9 cellular contexts compared by ENCODE assay signal in genomic region chr14:77031680-77032482, GRCh38. TPM values are rescaled to one million over a fixed set of nuclear protein-coding genes. Genes with fewer than 3 reads are reported as not detected.
A peak's percentile ranks its signal among the peaks of the same experiment; 100 is the strongest.
DNase-seq lines count a peak whose midpoint lies in the region; ATAC-seq, FAIRE-seq and TF ChIP-seq lines count a peak whose summit lies in the region.
"Had no signal": no experiment of that assay in that cellular context is flagged by ENCODE, and none has a peak within 500 bp of the region (broad histone marks: within the 10 kb centered on the region; RNA-seq: fewer than 3 reads in every experiment).

No MANE protein-coding gene starts in this region.

- H3K36me3 ChIP-seq in CD8-positive, alpha-beta memory T cell (ENCODE audit: insufficient read depth, low read length): no peaks in the 10 kb centered on the region
- H3K36me3 ChIP-seq in PC-3 (ENCODE audit: low read depth, low read length) (no peaks in the 10 kb centered on the region), H1 (ENCODE audit: control insufficient read depth in 2 of 4, insufficient read depth in 4 of 4, low read length in 3 of 4) (no peaks in the 10 kb centered on the region)

- H4K91ac ChIP-seq in H1 (replicated peaks; ENCODE audit: insufficient read length, low read length): peak overlapping the region; percentile 9

- CTCF ChIA-PET in CD8-positive, alpha-beta memory T cell (lab: Charles Lee): interaction anchor here (0.8 to 2.2 kb wide), 10 partner anchors 10 to 118 kb away, joined by 3 to 11 read pairs (median 3); no protein-coding TSS in a partner anchor
- CTCF ChIA-PET in PC-3 (lab: Charles Lee): interaction anchor here (1.0 to 1.2 kb wide), 2 partner anchors 112 to 118 kb away, joined by 3 to 7 read pairs; no protein-coding TSS in a partner anchor
- CTCF ChIA-PET in H1 (lab: Charles Lee; ENCODE audit: partially characterized antibody): interaction anchor here (0.6 to 15.7 kb wide), 12 partner anchors 8 to 210 kb away, joined by 3 to 241 read pairs (median 4); no protein-coding TSS in a partner anchor

- peak overlapping the region; percentile 85 to 100 (median 98) for H3K27ac Mint-ChIP-seq in CD8-positive, alpha-beta memory T cell
- peak overlapping the region; percentile 92 for H3K27ac Mint-ChIP-seq in neural crest cell (ENCODE audit: unreplicated experiment)

- peak overlapping the region; percentile 98 for H3K18ac ChIP-seq in H1 (ENCODE audit: extremely low read depth, low read length)

- TF ChIP-seq RAD21 in H1 (IDR thresholded peaks at IDR 0.05 in 1 of 2, conservative IDR thresholded peaks at IDR 0.05 in 1 of 2; ENCODE audit: low read depth in 2 of 2, low read length in 2 of 2): no peak

- H3K36me3 Mint-ChIP-seq in CD8-positive, alpha-beta memory T cell: peaks cover 0 to 15% (median 2%) of the 10 kb centered on the region in 3 donors
- no peaks in the 10 kb centered on the region for H3K36me3 Mint-ChIP-seq in neural crest cell (ENCODE audit: low read depth)

- no peak for TF ChIP-seq CTCF in PC-3 (conservative IDR thresholded peaks at IDR 0.05; ENCODE audit: low read depth, low read length)
- no peak for TF ChIP-seq CTCF in H1 (IDR thresholded peaks at IDR 0.05; ENCODE audit: control extremely low read depth in 1 of 3, insufficient read depth in 1 of 3, low read depth in 1 of 3, low read length in 3 of 3)
- no peak for TF ChIP-seq CTCF in neural crest cell (conservative IDR thresholded peaks at IDR 0.05)

- no peak overlapping the region for H2AK5ac ChIP-seq in H1 (ENCODE audit: low read depth, low read length)

- WGBS in H1 (ENCODE audit: extremely low coverage in 1 of 2, insufficient coverage in 1 of 2, insufficient read length in 1 of 2, insufficient replicate concordance in 2 of 2, low coverage in 1 of 2, low lambda C conversion rate in 2 of 2, missing lambda C conversion rate in 1 of 2), 2 experiments: 57% methylated on average over 8 of the region's 9 CpGs; no CpG with 5 or more reads in 1 of the 2 experiments

- H3K23ac ChIP-seq in H1 (ENCODE audit: insufficient read length): no peak overlapping the region

- FAIRE-seq in H1 (lab: Jason Lieb, UNC): no peak
- FAIRE-seq: islet of Langerhans had no signal

- peak overlapping the region; percentile 97 for H2BK5ac ChIP-seq in H1 (ENCODE audit: low read depth, low read length)

- ATAC-seq in PC-3: no peak
- ATAC-seq in HG02798 (IDR thresholded peaks at IDR 0.05; ENCODE audit: poor library complexity, unreplicated experiment): no peak

- H2BK15ac ChIP-seq in H1 (ENCODE audit: low read length): no peak overlapping the region

- H3K4me3 ChIP-seq in CD8-positive, alpha-beta memory T cell (ENCODE audit: low read length): peak overlapping the region; percentile 78
- peak overlapping the region; percentile 67 for H3K4me3 ChIP-seq in PC-3 (ENCODE audit: low read length)
- H3K4me3 ChIP-seq in H1 (ENCODE audit: extremely low read depth in 1 of 4, insufficient read depth in 2 of 4, low read depth in 3 of 4, low read length in 4 of 4): peak overlapping the region in 2 of 4 experiments; percentile 51 to 60; a peak in 2 of 8 replicates

- peak overlapping the region; percentile 29 for H3K4ac ChIP-seq in H1 (replicated peaks; ENCODE audit: insufficient read length, low read depth, low read length)

- no TSS peak for BruUV-seq in PC-3 (replicated peaks; lab: Mats Ljungman, UMichigan)

- no peak overlapping the region for H3K27ac ChIP-seq in CD8-positive, alpha-beta memory T cell (ENCODE audit: low read depth, low read length)
- H3K27ac ChIP-seq in PC-3 (ENCODE audit: low read length): peak overlapping the region; percentile 97
- peak overlapping the region; percentile 92; the same call in 1 of the 2 replicates for H3K27ac ChIP-seq in H1 (ENCODE audit: low read depth, low read length)

- H3K9me3 ChIP-seq in CD8-positive, alpha-beta memory T cell (ENCODE audit: low read length): no peaks in the 10 kb centered on the region
- H3K9me3 ChIP-seq in PC-3 (ENCODE audit: low read length) (no peaks in the 10 kb centered on the region), H1 (ENCODE audit: insufficient read depth in 2 of 2, low read depth in 1 of 2, low read length in 1 of 2) (no peaks in the 10 kb centered on the region)

- no peak for TF ChIP-seq EP300 in H1 (IDR thresholded peaks at IDR 0.05; ENCODE audit: borderline replicate concordance in 1 of 2, low read depth in 2 of 2, low read length in 2 of 2)

- H3K4me1 Mint-ChIP-seq in CD8-positive, alpha-beta memory T cell: peaks cover 51 to 67% (median 63%) of the 10 kb centered on the region in 3 donors
- peaks cover 64% of the 10 kb centered on the region for H3K4me1 Mint-ChIP-seq in neural crest cell

- H3K4me3 Mint-ChIP-seq in CD8-positive, alpha-beta memory T cell: peak overlapping the region; percentile 90 to 98 (median 91)
- H3K4me3 Mint-ChIP-seq in neural crest cell: peak overlapping the region; percentile 89

- H3K56ac ChIP-seq in H1 (replicated peaks; ENCODE audit: insufficient read length, low read depth, low read length): no peak overlapping the region

- H3F3A ChIP-seq in PC-3 (ENCODE audit: low read length, unreplicated experiment): peaks cover 17% of the 10 kb centered on the region

- no peak for TF ChIP-seq POLR2A in H1 (IDR thresholded peaks at IDR 0.05; ENCODE audit: control extremely low read depth in 1 of 2, low read depth in 2 of 2, low read length in 2 of 2)

- POLR2A ChIA-PET in CD8-positive, alpha-beta memory T cell (lab: Charles Lee): interaction anchor here (0.6 to 1.9 kb wide), 4 partner anchors 8 to 78 kb away, joined by 3 to 6 read pairs (median 5); no protein-coding TSS in a partner anchor
- POLR2A ChIA-PET in PC-3 (lab: Charles Lee; ENCODE audit: unreplicated experiment): interaction anchor here (0.6 to 1.4 kb wide), 2 partner anchors 9 to 18 kb away, joined by 3 to 6 read pairs; no protein-coding TSS in a partner anchor
- POLR2A ChIA-PET in H1 (lab: Charles Lee; ENCODE audit: partially characterized antibody): interaction anchor here (0.6 to 4.3 kb wide), 14 partner anchors 8 to 290 kb away, joined by 3 to 36 read pairs (median 4); no protein-coding TSS in a partner anchor

- H3K23me2 ChIP-seq in H1 (ENCODE audit: low read depth, low read length): peaks cover 9% of the 10 kb centered on the region

- no peaks in the 10 kb centered on the region for H3K27me3 ChIP-seq in CD8-positive, alpha-beta memory T cell (ENCODE audit: insufficient read depth, low read length, poor library complexity, severe bottlenecking)
- H3K27me3 ChIP-seq in PC-3 (ENCODE audit: low read length) (no peaks in the 10 kb centered on the region), H1 (replicated peaks in 1 of 4; ENCODE audit: control insufficient read depth in 3 of 4, extremely low read depth in 1 of 4, insufficient read depth in 3 of 4, low read length in 3 of 4) (no peaks in the 10 kb centered on the region; a peak in 1 of 7 replicates)

- peak overlapping the region; percentile 56; the same call in 1 of the 2 replicates for H2BK20ac ChIP-seq in H1 (ENCODE audit: low read length)

- no peak overlapping the region for H4K5ac ChIP-seq in H1 (ENCODE audit: insufficient read length, low read depth, low read length)

- no peak overlapping the region for H4K8ac ChIP-seq in H1 (ENCODE audit: extremely low read depth, insufficient read depth, low read length)

- peaks cover 56% of the 10 kb centered on the region for H3K4me1 ChIP-seq in CD8-positive, alpha-beta memory T cell (ENCODE audit: insufficient read depth, low read length)
- H3K4me1 ChIP-seq in PC-3 (ENCODE audit: insufficient read depth, low read length) (peaks cover 64% of the 10 kb centered on the region), H1 (replicated peaks in 1 of 4; ENCODE audit: control insufficient read depth in 3 of 4, insufficient read depth in 4 of 4, low read length in 3 of 4) (peaks cover 11 to 32% (median 22%) of the 10 kb centered on the region in 4 experiments)

- H2BK12ac ChIP-seq in H1 (ENCODE audit: low read depth, low read length): peak overlapping the region; percentile 99

- H2BK120ac ChIP-seq in H1 (replicated peaks; ENCODE audit: low read depth, low read length): peak overlapping the region; percentile 91

- peak overlapping the region; percentile 89 for H3K4me2 ChIP-seq in PC-3 (ENCODE audit: low read length)
- peak overlapping the region; percentile 88 to 94 for H3K4me2 ChIP-seq in H1 (ENCODE audit: insufficient read depth in 1 of 2, low read depth in 2 of 2, low read length in 2 of 2)

- no peak overlapping the region for H3K14ac ChIP-seq in H1 (ENCODE audit: insufficient read length)

- intact Hi-C loops in PC-3 (cut with micrococcal nuclease): loop anchor here (2.0 kb wide), 2 partner anchors 67 to 75 kb away; partner anchors contain the start of gene CIPC

- peak overlapping the region; percentile 93 for H3K9ac ChIP-seq in PC-3 (ENCODE audit: low read length)
- H3K9ac ChIP-seq in H1 (replicated peaks in 1 of 4; ENCODE audit: extremely low read depth in 1 of 4, low read depth in 3 of 4, low read length in 3 of 4): no peak overlapping the region; a peak in 2 of 7 replicates

- 0 out of 2 replicates have a peak, but pooled peaks cover under 1% of the 10 kb centered on the region for H3K79me1 ChIP-seq in H1 (ENCODE audit: low read depth, low read length)

- H3K9me3 Mint-ChIP-seq in CD8-positive, alpha-beta memory T cell: no peaks in the 10 kb centered on the region
- H3K9me3 Mint-ChIP-seq in neural crest cell: no peaks in the 10 kb centered on the region

- peaks cover 0 to 3% of the 10 kb centered on the region in 2 donors for H3K27me3 Mint-ChIP-seq in CD8-positive, alpha-beta memory T cell
- H3K27me3 Mint-ChIP-seq in neural crest cell (ENCODE audit: low read depth): no peaks in the 10 kb centered on the region

- H2AFZ ChIP-seq in PC-3 (ENCODE audit: low read length) (peak overlapping the region; percentile 71), H1 (ENCODE audit: low read length) (no peak overlapping the region)

- H3K79me2 ChIP-seq in PC-3 (ENCODE audit: low read length) (peaks cover 53% of the 10 kb centered on the region), H1 (ENCODE audit: control insufficient read depth in 1 of 2, insufficient read depth in 2 of 2, low read length in 2 of 2) (peaks cover 0 to 8% of the 10 kb centered on the region in 2 experiments; a peak in 2 of 4 replicates)

- H4K20me1 ChIP-seq in PC-3 (ENCODE audit: low read length) (no peaks in the 10 kb centered on the region), H1 (replicated peaks in 1 of 2; ENCODE audit: control insufficient read depth in 1 of 2, insufficient read depth in 2 of 2, low read length in 2 of 2) (no peaks in the 10 kb centered on the region)

- no peak for DNase-seq in CD8-positive, alpha-beta memory T cell
- DNase-seq in PC-3 (peak; percentile 67), H1 (ENCODE audit: low read depth in 1 of 2, low spot score in 2 of 2) (no peak), neural crest cell (ENCODE audit: low read depth, low spot score) (no peak), NCI-H748 (lab: John Stamatoyannopoulos, UW; ENCODE audit: unreplicated experiment) (no peak), HuH-7.5 (ENCODE audit: low spot score) (no peak), NCI-H82 (lab: John Stamatoyannopoulos, UW) (no peak)

- H3K9me2 ChIP-seq in PC-3 (replicated peaks; ENCODE audit: low read length): no peaks in the 10 kb centered on the region

RNA-seq across cellular contexts. Expression of gene IRF2BPL, which starts 3.4 kb away (rescaled TPM):
- 10 to 100 TPM; 25.6 to 27.2 TPM for total RNA-seq in CD8-positive, alpha-beta memory T cell
- 3.7 TPM for polyA plus RNA-seq in CD8-positive, alpha-beta memory T cell
- total RNA-seq in PC-3 (2014; rRNA removed) (113 and 146 TPM in 2 replicates), neural crest cell (42.6 and 43.6 TPM in 2 replicates)
- total RNA-seq in H1 (2021; fragmentation: NEBNext Ultra II Directional; extraction: Animal tissue kit (Norgen Biotek cat#: 25700)): 57.0 and 59.6 TPM in 2 replicates
- 18.8 and 32.1 TPM in 2 replicates for polyA plus RNA-seq in H1 (2011; rRNA removed)
- polyA plus RNA-seq in H1 (2011; cell fraction: cytosol; rRNA removed): 22.0 TPM
- polyA plus RNA-seq in H1 (2011; cell fraction: nucleus; rRNA removed): 27.5 TPM
- polyA plus RNA-seq in H1 (2012, experiment 1 of 2): 36.5 to 43.3 TPM (median 39.3 TPM) in 4 replicates
- polyA plus RNA-seq in H1 (2012, experiment 2 of 2): 26.8 TPM
- polyA plus RNA-seq in H1 (2013, experiment 1 of 2): 21.9 TPM
- 22.6 TPM for polyA plus RNA-seq in H1 (2013, experiment 2 of 2)
- 7.7 and 12.6 TPM in 2 replicates for polyA minus RNA-seq in H1 (2011; rRNA and poly(A)+ RNA removed)
- 47.4 TPM for polyA minus RNA-seq in H1 (2011; cell fraction: cytosol; rRNA and poly(A)+ RNA removed)
- polyA minus RNA-seq in H1 (2011; cell fraction: nucleus; rRNA and poly(A)+ RNA removed): 25.9 TPM
